ENCODE assay signal across 11 cellular contexts in the genomic region with DNA sequence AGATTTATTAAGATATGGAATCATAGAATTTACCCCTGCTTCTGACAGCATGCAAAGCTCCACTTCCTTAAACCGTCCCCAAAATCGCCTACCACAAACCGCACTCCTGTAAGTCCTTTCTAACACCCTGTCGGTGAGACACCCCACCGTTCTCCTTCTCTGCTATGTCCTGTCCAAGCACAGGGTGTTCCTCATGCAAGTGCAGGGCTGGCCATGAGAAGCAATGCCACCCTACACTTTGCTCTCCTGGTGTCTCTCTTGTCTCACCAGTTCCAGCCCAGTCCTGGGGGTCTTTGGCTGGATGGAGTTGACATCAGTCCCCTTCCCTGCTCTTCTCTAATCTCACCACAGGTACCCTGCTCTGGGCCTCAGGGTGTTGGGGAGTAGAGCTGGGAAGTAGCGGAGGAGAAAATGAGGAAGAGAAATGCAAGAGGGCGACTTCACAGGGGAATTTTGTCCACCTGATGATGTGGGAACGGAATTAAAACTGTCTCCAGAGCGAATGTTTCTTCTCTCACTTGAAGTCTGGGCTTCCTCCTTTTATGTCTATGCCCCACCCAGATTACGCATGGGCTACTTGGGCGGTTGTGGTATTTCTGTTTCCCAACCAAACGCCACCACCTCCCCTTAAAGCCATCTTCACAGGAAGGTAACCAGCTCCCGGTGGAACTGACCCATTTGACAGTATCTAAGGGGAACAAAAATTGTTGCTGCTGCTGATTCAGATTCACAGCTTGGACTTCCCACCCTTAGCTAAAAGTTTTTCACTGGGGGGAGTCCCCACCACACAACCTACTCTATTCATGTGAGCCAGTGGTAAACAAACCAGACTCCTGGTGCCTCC. TPM values are rescaled to one million over a fixed set of nuclear protein-coding genes. Genes with fewer than 3 reads are reported as not detected.
DNase-seq lines count a peak whose midpoint lies in the region; ATAC-seq and TF ChIP-seq lines count a peak whose summit lies in the region.
"Had no signal": no experiment of that assay in that cellular context is flagged by ENCODE, and none has a peak within 500 bp of the region (broad histone marks: within the 10 kb centered on the region; RNA-seq: fewer than 3 reads in every experiment).

No MANE protein-coding gene starts in this region.

- H3K4me2 ChIP-seq in OCI-LY3 (ENCODE audit: low read length) (peak overlapping the region; percentile 99), mammary epithelial cell (ENCODE audit: insufficient read depth, low read depth, low read length) (no peak overlapping the region)

- peak overlapping the region; percentile 70 for H3K9ac ChIP-seq in OCI-LY3 (ENCODE audit: low read length)
- no peak overlapping the region for H3K9ac ChIP-seq in mammary epithelial cell (ENCODE audit: insufficient read depth, low read length)

- intact Hi-C loops in mammary epithelial cell (cut with micrococcal nuclease): no loop called here

- H3K27me3 ChIP-seq in OCI-LY3 (ENCODE audit: low read depth, low read length): no peaks in the 10 kb centered on the region
- H3K27me3 ChIP-seq in mammary epithelial cell (ENCODE audit: insufficient read depth, low read length): no peaks in the 10 kb centered on the region

- H3K27ac ChIP-seq in OCI-LY3 (ENCODE audit: low read length) (peak overlapping the region; percentile 77), mammary epithelial cell (ENCODE audit: insufficient read depth, low read depth, low read length) (no peak overlapping the region)

- BruUV-seq in mammary epithelial cell (replicated peaks; lab: Mats Ljungman, UMichigan): no TSS peak

- H2AFZ ChIP-seq in OCI-LY3 (ENCODE audit: low read depth, low read length): peak overlapping the region; percentile 87
- no peak overlapping the region for H2AFZ ChIP-seq in mammary epithelial cell (ENCODE audit: low read depth, low read length)

- H3K27ac Mint-ChIP-seq in neural crest cell (ENCODE audit: unreplicated experiment): peak overlapping the region; percentile 64

- H3K4me1 Mint-ChIP-seq in neural crest cell: no peaks in the 10 kb centered on the region

- H4K20me1 ChIP-seq in OCI-LY3 (ENCODE audit: insufficient read depth, low read length) (no peaks in the 10 kb centered on the region), mammary epithelial cell (ENCODE audit: insufficient read depth, low read length) (no peaks in the 10 kb centered on the region)

- H3K9me3 Mint-ChIP-seq in neural crest cell: no peaks in the 10 kb centered on the region

- H3K9me3 ChIP-seq in OCI-LY3 (ENCODE audit: insufficient read depth, low read length) (no peaks in the 10 kb centered on the region), mammary epithelial cell (replicated peaks; ENCODE audit: insufficient read depth, low read length) (no peaks in the 10 kb centered on the region)

- dilution Hi-C loops in mammary epithelial cell (cut with HindIII; ENCODE audit: low sequenced_read_pairs): no loop called here

- CTCF ChIA-PET in mammary epithelial cell (lab: Charles Lee; ENCODE audit: low non-redundant PET): no interaction called here

- in situ Hi-C loops in mammary epithelial cell (cut with MboI; ENCODE audit: low sequenced_read_pairs in 2 of 2): no loop called here

- H3K27me3 Mint-ChIP-seq in neural crest cell (ENCODE audit: low read depth): peaks cover 25% of the 10 kb centered on the region

- no peak for DNase-seq in activated CD4-positive, CD25-positive, alpha-beta regulatory T cell (lab: John Stamatoyannopoulos, UW)
- DNase-seq in neural crest cell (ENCODE audit: low read depth, low spot score): no peak
- DNase-seq in mammary epithelial cell: no peak
- no peak for DNase-seq in dedifferentiated amniotic fluid mesenchymal stem cell (ENCODE audit: extremely low spot score)
- DNase-seq in hepatic stellate cell (ENCODE audit: low spot score): no peak

- H3K79me2 ChIP-seq in OCI-LY3 (ENCODE audit: low read length) (no peaks in the 10 kb centered on the region), mammary epithelial cell (ENCODE audit: insufficient read depth, low read length) (no peaks in the 10 kb centered on the region)

- no peak overlapping the region for H3K4me3 Mint-ChIP-seq in neural crest cell

- H3K36me3 Mint-ChIP-seq in neural crest cell (ENCODE audit: low read depth): no peaks in the 10 kb centered on the region

- peak; percentile 34 to 58 for ATAC-seq in activated CD4-positive, CD25-positive, alpha-beta regulatory T cell treated with anti-CD3 and anti-CD28 coated beads, Interleukin-2, amount 50 U/mL, for 24 hours
- ATAC-seq in HG02763 (IDR thresholded peaks at IDR 0.05; ENCODE audit: unreplicated experiment): peak; percentile 52
- ATAC-seq: Panc1 had no signal

- TF ChIP-seq CTCF in OCI-LY3 (IDR thresholded peaks at IDR 0.05; ENCODE audit: low read depth, low read length) (no peak), neural crest cell (conservative IDR thresholded peaks at IDR 0.05) (no peak), mammary epithelial cell (conservative IDR thresholded peaks at IDR 0.05 in 1 of 2, IDR thresholded peaks at IDR 0.05 in 1 of 2; ENCODE audit: extremely low read depth in 1 of 2, insufficient read depth in 1 of 2, low read depth in 1 of 2, low read length in 2 of 2) (no peak)

- peaks cover 36% of the 10 kb centered on the region for H3K4me1 ChIP-seq in OCI-LY3 (ENCODE audit: low read length)
- H3K4me1 ChIP-seq in mammary epithelial cell (ENCODE audit: insufficient read depth, low read length): no peaks in the 10 kb centered on the region

- H3K4me3 ChIP-seq in OCI-LY3 (ENCODE audit: low read length) (peak overlapping the region; percentile 72), mammary epithelial cell (replicated peaks in 1 of 3; ENCODE audit: insufficient read depth in 1 of 3, low read depth in 2 of 3, low read length in 3 of 3) (no peak overlapping the region)

- no peaks in the 10 kb centered on the region for H3K36me3 ChIP-seq in OCI-LY3 (replicated peaks; ENCODE audit: low read depth, low read length)
- H3K36me3 ChIP-seq in mammary epithelial cell (ENCODE audit: insufficient read depth, low read length): no peaks in the 10 kb centered on the region

- WGBS in mammary epithelial cell (ENCODE audit: low coverage, missing lambda C conversion rate): 77% methylated on average over 13 of the region's 13 CpGs

RNA-seq across cellular contexts. Expression of a gene that starts 49.9 kb away (rescaled TPM):
- total RNA-seq in neural crest cell: not detected in 2 replicates
- total RNA-seq in mammary epithelial cell: not detected
- not detected for polyA plus RNA-seq in mammary epithelial cell
- not detected for polyA minus RNA-seq in mammary epithelial cell
- total RNA-seq: dermis microvascular lymphatic vessel endothelial cell, pulmonary artery endothelial cell had no signal
